19 cellular contexts compared by ENCODE assay signal in the genomic region with DNA sequence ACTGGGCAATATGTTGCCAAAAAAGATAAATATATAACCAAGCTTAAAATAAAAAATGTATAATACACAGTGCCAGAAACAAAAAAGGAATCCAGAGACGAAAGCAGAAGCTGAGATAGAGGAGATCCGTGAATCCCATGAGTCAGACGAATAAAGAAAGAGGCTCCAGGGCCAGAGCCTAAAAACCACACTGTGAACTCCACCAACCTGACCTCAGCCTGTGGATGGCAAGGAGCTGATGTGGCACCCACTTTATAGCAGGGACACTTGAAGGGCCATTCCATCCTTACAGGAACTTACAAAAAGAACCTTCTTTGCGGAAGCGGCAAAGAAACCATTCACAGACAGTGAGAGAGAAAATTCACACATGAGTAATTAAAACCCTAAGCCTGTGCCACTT.
"Had no signal": no experiment of that assay in that cellular context is flagged by ENCODE, and none has a peak within 500 bp of the region (broad histone marks: within the 10 kb centered on the region; RNA-seq: fewer than 3 reads in every experiment).

No MANE protein-coding gene starts in this region.

- H3K4me3 ChIP-seq: cardiac muscle cell had no signal

- ATAC-seq: activated CD4-positive, CD25-positive, alpha-beta regulatory T cell treated with anti-CD3 and anti-CD28 coated beads, Interleukin-2, amount 50 U/mL, for 24 hours; activated CD8-positive, alpha-beta T cell treated with anti-CD3 and anti-CD28 coated beads for 36 hours; activated T-cell treated with anti-CD3 and anti-CD28 coated beads, Interleukin-2, amount 50 U/mL, for 72 hours; PC-3 had no signal

- H3K36me3 ChIP-seq: brain microvascular endothelial cell, cardiac muscle cell had no signal

- H3K27ac ChIP-seq: brain microvascular endothelial cell, cardiac muscle cell had no signal

- DNase-seq: activated CD4-positive, alpha-beta T cell treated with anti-CD3 and anti-CD28 coated beads for 4 hours; activated CD8-positive, alpha-beta memory T cell treated with anti-CD3 and anti-CD28 coated beads, Interleukin-2, amount 50 U/mL, for 4 hours; activated CD8-positive, alpha-beta T cell treated with anti-CD3 and anti-CD28 coated beads for 36 hours; activated gamma-delta T cell treated with Interleukin-2 at 50 U/mL for 16 hours; activated naive CD4-positive, alpha-beta T cell treated with anti-CD3 and anti-CD28 coated beads, Interleukin-2, amount 10 ng/mL, durations not matched to agents 7 days and 5 days; activated naive CD8-positive, alpha-beta T cell treated with anti-CD3 and anti-CD28 coated beads for 36 hours; activated T-cell treated with anti-CD3 and anti-CD28 coated beads, Interleukin-2, amount 50 U/mL, for 72 hours; brain microvascular endothelial cell; Kasumi-1; NCI-H1105 treated with DMSO at 0.1 percent for 48 hours; NCI-H1436 treated with DMSO at 0.1 percent for 48 hours; NCI-H187; NCI-H2081; NCI-H510A treated with DMSO at 0.1 percent for 48 hours; NCI-H69; PC-3; SHP77 treated with DMSO at 0.1 percent for 48 hours had no signal

- H3K27me3 ChIP-seq: brain microvascular endothelial cell, cardiac muscle cell had no signal
